In genomic region chr1:24301395-24302175, GRCh38 we compare ENCODE assay signal across 16 cellular contexts. TPM values are rescaled to one million over a fixed set of nuclear protein-coding genes. Genes with fewer than 3 reads are reported as not detected.
DNase-seq lines count a peak whose midpoint lies in the region; ATAC-seq and TF ChIP-seq lines count a peak whose summit lies in the region.
"Had no signal": no experiment of that assay in that cellular context is flagged by ENCODE, and none has a peak within 500 bp of the region (broad histone marks: within the 10 kb centered on the region; RNA-seq: fewer than 3 reads in every experiment).

No MANE protein-coding gene starts in this region.

- peak; percentile 38 for DNase-seq in GM03348 (ENCODE audit: low spot score)
- DNase-seq in RPMI7951 (ENCODE audit: low read depth) = peak; percentile 25
- peak; percentile 42 for DNase-seq in epithelial cell of esophagus (ENCODE audit: low read depth)
- peak; percentile 25 for DNase-seq in myocyte (ENCODE audit: low read depth)
- DNase-seq in RPMI8226 = no peak
- DNase-seq: activated naive CD4-positive, alpha-beta T cell treated with anti-CD3 and anti-CD28 coated beads for 36 hours; activated T-cell treated with anti-CD3 and anti-CD28 coated beads for 4 hours; left ventricle myocardium inferior; naive thymus-derived CD4-positive, alpha-beta T cell; transverse colon had no signal

- TF ChIP-seq CTCF in epithelial cell of esophagus (IDR thresholded peaks at IDR 0.05; ENCODE audit: insufficient read depth, low read depth, low read length, missing control alignments) = no peak

- no peak overlapping the region for H3K4me3 ChIP-seq in epithelial cell of esophagus (ENCODE audit: low read length)
- H3K4me3 ChIP-seq: BLaER1, left ventricle myocardium inferior, smooth muscle cell, transverse colon had no signal

- no peak for ATAC-seq in GM19455 (IDR thresholded peaks at IDR 0.05; ENCODE audit: unreplicated experiment)
- ATAC-seq in HG03571 (IDR thresholded peaks at IDR 0.05; ENCODE audit: unreplicated experiment) = no peak
- no peak for ATAC-seq in GM21447 (IDR thresholded peaks at IDR 0.05; ENCODE audit: unreplicated experiment)
- ATAC-seq: naive thymus-derived CD4-positive, alpha-beta T cell had no signal

RNA-seq across cellular contexts. Expression of gene GRHL3, which starts 17.6 kb away (rescaled TPM):
- not detected in 2 replicates for total RNA-seq in RPMI7951 (2014; rRNA removed; shearing (Covaris generic))
- total RNA-seq in myocyte = not detected in 2 replicates
- not detected for polyA plus RNA-seq in myocyte (2012)
- total RNA-seq: dermis microvascular lymphatic vessel endothelial cell; left ventricle myocardium inferior; naive thymus-derived CD4-positive, alpha-beta T cell; transverse colon had no signal
- polyA plus RNA-seq: naive thymus-derived CD4-positive, alpha-beta T cell had no signal
